ENCODE assay signal across 8 cellular contexts in genomic region chr7:725223-726005, GRCh38. TPM values are rescaled to one million over a fixed set of nuclear protein-coding genes. Genes with fewer than 3 reads are reported as not detected.
DNase-seq lines count a peak whose midpoint lies in the region; ATAC-seq and TF ChIP-seq lines count a peak whose summit lies in the region.

No MANE protein-coding gene starts in this region.

- H3K79me2 ChIP-seq in neural cell (replicated peaks; ENCODE audit: insufficient read depth, low read length): peaks cover 10% of the 10 kb centered on the region

- intact Hi-C loops in sigmoid colon (cut with DNase I): loop anchor here (1.0 to 5.0 kb wide), 2 partner anchors 58 to 208 kb away; no protein-coding TSS in a partner anchor

- H3K4me1 ChIP-seq in tibial nerve (peaks cover 0 to 26% (median 12%) of the 10 kb centered on the region in 4 donors), sigmoid colon (peaks cover 0 to 24% (median 19%) of the 10 kb centered on the region in 4 donors)

- WGBS in tibial nerve, 2 donors: 94 to 96% methylated on average over 8 of the region's 8 CpGs
- WGBS in sigmoid colon, 2 donors: 77 to 93% methylated on average over 8 of the region's 8 CpGs

- no peaks in the 10 kb centered on the region for H3F3A ChIP-seq in neural cell (ENCODE audit: insufficient read depth, low read length, poor library complexity, severe bottlenecking)

- peak overlapping the region; percentile 49 for H3K4me2 ChIP-seq in neural cell (ENCODE audit: low read length)

- no peak overlapping the region for H3K27ac ChIP-seq in neural cell (ENCODE audit: low read length)
- no peak overlapping the region for H3K27ac ChIP-seq in tibial nerve
- H3K27ac ChIP-seq in sigmoid colon: no peak overlapping the region

- no peaks in the 10 kb centered on the region for H3K9me2 ChIP-seq in neural cell (ENCODE audit: insufficient read depth, low read length)

- TF ChIP-seq POLR2A in tibial nerve (IDR thresholded peaks at IDR 0.05) (no peak), sigmoid colon (IDR thresholded peaks at IDR 0.05) (no peak)

- H3K36me3 ChIP-seq in MG63 (peaks cover 36% of the 10 kb centered on the region), neural cell (ENCODE audit: insufficient read depth, low read length) (no peaks in the 10 kb centered on the region), tibial nerve (peaks cover 0 to 20% (median 0%) of the 10 kb centered on the region in 3 donors), sigmoid colon (peaks cover 0 to 14% (median 2%) of the 10 kb centered on the region in 4 donors)

- no peaks in the 10 kb centered on the region for H3K27me3 ChIP-seq in MG63
- H3K27me3 ChIP-seq in neural cell (ENCODE audit: insufficient read depth, low read depth, low read length): no peaks in the 10 kb centered on the region
- H3K27me3 ChIP-seq in tibial nerve: no peaks in the 10 kb centered on the region
- no peaks in the 10 kb centered on the region for H3K27me3 ChIP-seq in sigmoid colon

- H3K9me3 ChIP-seq in MG63 (peaks cover 23% of the 10 kb centered on the region), neural cell (ENCODE audit: low read length) (peaks cover 3% of the 10 kb centered on the region), tibial nerve (peaks cover 0 to 15% (median 2%) of the 10 kb centered on the region in 4 donors), sigmoid colon (no peaks in the 10 kb centered on the region)

- peak overlapping the region; percentile 70 for H3K9ac ChIP-seq in neural cell (ENCODE audit: low read length)

- no peak for ATAC-seq in HG03439 (IDR thresholded peaks at IDR 0.05; ENCODE audit: unreplicated experiment)

- TF ChIP-seq EP300 in neural cell (conservative IDR thresholded peaks at IDR 0.05; ENCODE audit: poor library complexity, severe bottlenecking) (no peak), tibial nerve (IDR thresholded peaks at IDR 0.05) (no peak), sigmoid colon (IDR thresholded peaks at IDR 0.05) (no peak)

- TF ChIP-seq CTCF in choroid plexus epithelial cell (conservative IDR thresholded peaks at IDR 0.05; ENCODE audit: low read depth, low read length) (no peak), neural cell (IDR thresholded peaks at IDR 0.05; ENCODE audit: poor library complexity, severe bottlenecking) (no peak), tibial nerve (IDR thresholded peaks at IDR 0.05) (no peak), sigmoid colon (IDR thresholded peaks at IDR 0.05) (no peak)

- no peak overlapping the region for H2AFZ ChIP-seq in neural cell (ENCODE audit: low read depth, low read length)

- peak; percentile 81 for DNase-seq in Daoy (ENCODE audit: low read depth)
- no peak for DNase-seq in MG63
- peak; percentile 58 for DNase-seq in choroid plexus epithelial cell (ENCODE audit: low read depth)
- DNase-seq in tibial nerve (ENCODE audit: low spot score in 2 of 2): no peak
- no peak for DNase-seq in sigmoid colon
- DNase-seq in cerebellar nuclear complex (lab: John Stamatoyannopoulos, UW): no peak

- H3K4me3 ChIP-seq in MG63 (peak overlapping the region; percentile 54), choroid plexus epithelial cell (ENCODE audit: low read depth, low read length) (no peak overlapping the region), neural cell (ENCODE audit: low read length) (peak overlapping the region; percentile 76), tibial nerve (peak overlapping the region in 1 of 4 donors; percentile 93), sigmoid colon (peak overlapping the region in 1 of 4 donors; percentile 96)

- no peaks in the 10 kb centered on the region for H4K20me1 ChIP-seq in neural cell (ENCODE audit: insufficient read depth)

- TF ChIP-seq RAD21 in neural cell (conservative IDR thresholded peaks at IDR 0.05): no peak

TF ChIP-seq in neural cell, 6 proteins besides CTCF, POLR2A, EP300 and RAD21:
- TF ChIP-seq POLR2AphosphoS5 (IDR thresholded peaks at IDR 0.05): no peak
- no peak for TF ChIP-seq REST (IDR thresholded peaks at IDR 0.05; ENCODE audit: borderline replicate concordance)
- no peak for TF ChIP-seq MXI1 (conservative IDR thresholded peaks at IDR 0.05; ENCODE audit: poor library complexity, severe bottlenecking)
- no peak for TF ChIP-seq SMC3 (conservative IDR thresholded peaks at IDR 0.05; ENCODE audit: poor library complexity)
- TF ChIP-seq TAF1 (IDR thresholded peaks at IDR 0.05; ENCODE audit: low read depth): no peak
- TF ChIP-seq EZH2 (IDR thresholded peaks at IDR 0.05; ENCODE audit: borderline replicate concordance, insufficient read depth, low read length, poor library complexity, severe bottlenecking): no peak

RNA-seq across cellular contexts. Expression of gene DNAAF5, which starts 1.1 kb away (rescaled TPM):
- 46.3 and 56.7 TPM in 2 replicates for total RNA-seq in Daoy (2014; rRNA removed; shearing (Covaris generic))
- total RNA-seq in MG63 (2014; rRNA removed; shearing (Covaris generic); ENCODE audit: low replicate concordance): 23.7 and 31.4 TPM in 2 replicates
- polyA plus RNA-seq in neural cell: 5.3 and 8.0 TPM in 2 replicates
- polyA minus RNA-seq in neural cell: 8.5 and 12.2 TPM in 2 replicates
- 10 to 100 TPM; 26.0 to 56.7 (median 41.6) TPM for total RNA-seq in tibial nerve
- total RNA-seq in sigmoid colon: 10 to 100 TPM; 13.2 to 25.4 (median 16.0) TPM
- polyA plus RNA-seq in sigmoid colon: 10 to 100 TPM in 1 of 3 donors, 1 to 10 TPM in 2; 7.8 to 23.4 (median 9.7) TPM

RNA-seq across cellular contexts. Expression of gene PRKAR1B, which starts 1.7 kb away (rescaled TPM):
- total RNA-seq in Daoy (2014; rRNA removed; shearing (Covaris generic)): 31.8 and 32.8 TPM in 2 replicates
- total RNA-seq in MG63 (2014; rRNA removed; shearing (Covaris generic); ENCODE audit: low replicate concordance): 20.4 and 27.5 TPM in 2 replicates
- polyA plus RNA-seq in neural cell: 38.6 and 44.1 TPM in 2 replicates
- polyA minus RNA-seq in neural cell: 33.1 and 36.5 TPM in 2 replicates
- 10 to 100 TPM in 1 of 4 donors, 1 to 10 TPM in 3; 2.7 to 12.3 (median 4.8) TPM for total RNA-seq in tibial nerve
- total RNA-seq in sigmoid colon: 10 to 100 TPM in 3 of 4 donors, 1 to 10 TPM in 1; 9.7 to 26.6 (median 10.9) TPM
- 10 to 100 TPM in 2 of 3 donors, 1 to 10 TPM in 1; 9.5 to 20.4 (median 12.6) TPM for polyA plus RNA-seq in sigmoid colon

Comparison
In these comparisons a context has a peak if more than half of its experiments do, and no peak if none do; other contexts are left out.
1. DNase-seq: peak in Daoy (single experiment) and choroid plexus epithelial cell (single experiment); none in MG63 (single experiment), tibial nerve (0 of 2), sigmoid colon (single experiment) and cerebellar nuclear complex (0 of 2).